In genomic region chr17:75356260-75356937, GRCh38 we compare ENCODE assay signal across 1 cellular context.
TF ChIP-seq lines count a peak whose summit lies in the region.

No MANE protein-coding gene starts in this region.

TF ChIP-seq in HepG2, 621 proteins besides CTCF, POLR2A, EP300 and RAD21 (continues in another document):
- TF ChIP-seq RNF2 (conservative IDR thresholded peaks at IDR 0.05; ENCODE audit: low read depth) (no peak), ZNF775 (CRISPR knock-in tag; IDR thresholded peaks at IDR 0.05; ENCODE audit: borderline replicate concordance) (no peak), ZNF101 (CRISPR knock-in tag; IDR thresholded peaks at IDR 0.05; ENCODE audit: borderline replicate concordance, low read depth) (no peak), SALL2 (CRISPR knock-in tag; IDR thresholded peaks at IDR 0.05) (no peak), KDM6A (CRISPR knock-in tag; IDR thresholded peaks at IDR 0.05; ENCODE audit: low read depth) (0 out of 2 replicates have a peak, but pooled peaks have one; percentile 20), HHEX (CRISPR knock-in tag; IDR thresholded peaks at IDR 0.05) (no peak), ESRRA (CRISPR knock-in tag; IDR thresholded peaks at IDR 0.05; ENCODE audit: low read depth) (peak; percentile 79; the same call in 1 of the 2 replicates), THAP11 (CRISPR knock-in tag; IDR thresholded peaks at IDR 0.05) (peak; percentile 35; the same call in 1 of the 2 replicates), ZBTB39 (CRISPR knock-in tag; IDR thresholded peaks at IDR 0.05) (no peak), ETS1 (CRISPR knock-in tag; IDR thresholded peaks at IDR 0.05) (no peak), POGZ (CRISPR knock-in tag; IDR thresholded peaks at IDR 0.05) (0 out of 2 replicates have a peak, but pooled peaks have one; percentile 32), TCF7 (IDR thresholded peaks at IDR 0.05; ENCODE audit: low read depth) (no peak), ZNF3 (CRISPR knock-in tag; IDR thresholded peaks at IDR 0.05) (no peak), ZNF768 (CRISPR knock-in tag; IDR thresholded peaks at IDR 0.05) (peak; percentile 32; the same call in 1 of the 2 replicates), FOXK1 (CRISPR knock-in tag; IDR thresholded peaks at IDR 0.05; ENCODE audit: borderline replicate concordance, low read depth) (no peak), ZNF644 (CRISPR knock-in tag; IDR thresholded peaks at IDR 0.05; ENCODE audit: low read depth) (0 out of 2 replicates have a peak, but pooled peaks have one; percentile 51), NR2F1 (CRISPR knock-in tag; IDR thresholded peaks at IDR 0.05) (peak; percentile 13 to 64; a peak in 2 of 4 replicates), RXRA (CRISPR knock-in tag; IDR thresholded peaks at IDR 0.05) (peak; percentile 59; the same call in 1 of the 2 replicates), MEIS2 (CRISPR knock-in tag; IDR thresholded peaks at IDR 0.05) (no peak), ZBTB33 (CRISPR knock-in tag; IDR thresholded peaks at IDR 0.05) (peak; percentile 50; the same call in 1 of the 2 replicates), ZNF770 (CRISPR knock-in tag; IDR thresholded peaks at IDR 0.05) (peak; percentile 92), ZBTB10 (CRISPR knock-in tag; IDR thresholded peaks at IDR 0.05; ENCODE audit: borderline replicate concordance) (no peak), FIP1L1 (IDR thresholded peaks at IDR 0.05; ENCODE audit: borderline replicate concordance, insufficient read depth, low read depth, low read length) (no peak), AFF4 (CRISPR knock-in tag; IDR thresholded peaks at IDR 0.05) (no peak), HOXA5 (CRISPR knock-in tag; IDR thresholded peaks at IDR 0.05) (no peak), NFE2 (CRISPR knock-in tag; IDR thresholded peaks at IDR 0.05) (no peak), AGO2 (optimal IDR thresholded peaks at IDR 0.05; ENCODE audit: low read depth, low read length) (no peak), IKZF1 (IDR thresholded peaks at IDR 0.05) (no peak), ZFP62 (CRISPR knock-in tag; IDR thresholded peaks at IDR 0.05) (no peak), ZFP36L1 (CRISPR knock-in tag; IDR thresholded peaks at IDR 0.05) (no peak), ZSCAN12 (CRISPR knock-in tag; IDR thresholded peaks at IDR 0.05) (no peak), SSRP1 (CRISPR knock-in tag; IDR thresholded peaks at IDR 0.05) (no peak), SMARCE1 (IDR thresholded peaks at IDR 0.05; ENCODE audit: borderline replicate concordance) (no peak), ZBTB7B (CRISPR knock-in tag; IDR thresholded peaks at IDR 0.05) (no peak; the same call in 1 of the 2 replicates), ADNP (CRISPR knock-in tag; IDR thresholded peaks at IDR 0.05) (no peak), ZNF253 (CRISPR knock-in tag; IDR thresholded peaks at IDR 0.05; ENCODE audit: borderline replicate concordance) (no peak), SNAPC4 (CRISPR knock-in tag; IDR thresholded peaks at IDR 0.05) (no peak), PRMT3 (CRISPR knock-in tag; IDR thresholded peaks at IDR 0.05; ENCODE audit: borderline replicate concordance, low read depth) (no peak)
